1 cellular context compared by ENCODE assay signal in genomic region chr10:68816796-68817412, GRCh38.
TF ChIP-seq lines count a peak whose summit lies in the region.

No MANE protein-coding gene starts in this region.

TF ChIP-seq in H1, 55 proteins besides CTCF, POLR2A, EP300 and RAD21:
- TF ChIP-seq HDAC6 (IDR thresholded peaks at IDR 0.05; ENCODE audit: low read depth, low read length): no peak
- no peak for TF ChIP-seq CHD2 (IDR thresholded peaks at IDR 0.05; ENCODE audit: low read length)
- TF ChIP-seq KDM4A (IDR thresholded peaks at IDR 0.05; ENCODE audit: low read depth, low read length, severe bottlenecking): no peak
- no peak for TF ChIP-seq FOSL1 (IDR thresholded peaks at IDR 0.05; ENCODE audit: insufficient read depth, low read depth, low read length)
- TF ChIP-seq ZNF274 (IDR thresholded peaks at IDR 0.05; ENCODE audit: borderline replicate concordance, extremely low read depth, low read length): no peak
- no peak for TF ChIP-seq CBX5 (IDR thresholded peaks at IDR 0.05; ENCODE audit: low read depth, low read length)
- no peak for TF ChIP-seq SIX5 (IDR thresholded peaks at IDR 0.05; ENCODE audit: low read depth, low read length)
- no peak for TF ChIP-seq BCL11A (IDR thresholded peaks at IDR 0.05; ENCODE audit: low read depth in 2 of 2, low read length in 2 of 2)
- no peak for TF ChIP-seq TBP (IDR thresholded peaks at IDR 0.05; ENCODE audit: low read depth, low read length)
- no peak for TF ChIP-seq BRCA1 (IDR thresholded peaks at IDR 0.05; ENCODE audit: low read depth, low read length)
- TF ChIP-seq SP2 (IDR thresholded peaks at IDR 0.05; ENCODE audit: low read length): no peak
- TF ChIP-seq SRF (IDR thresholded peaks at IDR 0.05; ENCODE audit: low read depth, low read length): no peak
TF ChIP-seq in H1: peak in this region for 0.
